8 cellular contexts compared by ENCODE assay signal in the genomic region with DNA sequence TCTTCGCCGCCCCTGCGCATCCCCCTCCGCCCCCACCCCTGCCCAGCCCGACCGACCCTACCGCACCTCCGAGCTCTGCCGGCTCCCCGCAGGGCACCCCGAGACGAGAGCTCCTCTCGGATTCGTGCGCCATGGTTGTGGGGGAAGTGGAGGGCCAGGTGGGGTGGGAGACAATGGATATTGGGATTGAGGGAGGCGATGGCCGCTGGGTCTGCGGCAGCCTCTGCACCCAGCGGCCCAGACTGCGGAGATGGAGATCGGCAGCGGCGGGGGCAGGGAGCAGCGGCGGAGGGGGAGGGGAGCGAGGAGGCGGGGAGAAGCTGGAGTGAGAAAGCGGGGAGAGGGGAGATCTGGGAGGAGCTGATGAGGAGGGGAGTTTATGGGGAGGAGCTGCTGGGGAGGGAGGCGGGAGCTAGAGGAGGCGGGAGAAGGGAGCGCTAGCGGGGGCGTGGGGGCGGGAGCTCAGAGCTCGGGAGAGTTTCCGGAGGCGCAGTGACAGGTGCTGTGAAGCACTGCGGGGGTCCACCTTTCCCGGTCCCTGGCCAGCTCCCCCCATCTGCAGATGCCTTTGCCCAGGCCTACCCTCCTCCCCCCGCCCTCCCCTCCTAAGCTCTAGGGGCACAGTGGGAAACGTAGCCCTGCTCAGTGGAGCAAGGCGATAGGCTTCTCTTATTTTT. TPM values are rescaled to one million over a fixed set of nuclear protein-coding genes. Genes with fewer than 3 reads are reported as not detected.
DNase-seq lines count a peak whose midpoint lies in the region; ATAC-seq and TF ChIP-seq lines count a peak whose summit lies in the region.

A gene (minus strand): TSS at position 352 of the 677 bp plus-strand sequence. CDS start 219 bp downstream, at position 133.

- no peaks in the 10 kb centered on the region for H3K36me3 Mint-ChIP-seq in activated CD8-positive, alpha-beta T cell treated with anti-CD3 and anti-CD28 coated beads for 36 hours (ENCODE audit: low read depth)

- H3K27me3 Mint-ChIP-seq in activated CD8-positive, alpha-beta T cell treated with anti-CD3 and anti-CD28 coated beads for 36 hours, result no peaks in the 10 kb centered on the region

- H3K4me3 ChIP-seq in lung, result peak within 1 kb of the TSS; percentile 59

- peak within 1 kb of the TSS; percentile 75 for H3K27ac Mint-ChIP-seq in activated CD8-positive, alpha-beta T cell treated with anti-CD3 and anti-CD28 coated beads for 36 hours

- peak; percentile 19 for DNase-seq in A172 (ENCODE audit: low spot score)
- DNase-seq in NCI-H2196 (lab: John Stamatoyannopoulos, UW; ENCODE audit: unreplicated experiment), result peak; percentile 87
- peak; percentile 83 for DNase-seq in activated CD8-positive, alpha-beta T cell treated with anti-CD3 and anti-CD28 coated beads for 36 hours
- peak; percentile 53 for DNase-seq in effector CD4-positive, alpha-beta T cell
- DNase-seq in lung (ENCODE audit: low spot score), result peak; percentile 77
- DNase-seq in stimulated activated CD4-positive, alpha-beta T cell treated with anti-CD3 and anti-CD28 coated beads, TNF-alpha, amount 100 ng/mL, for 24 hours (ENCODE audit: low read depth in 3 of 3), result peak; percentile 30 to 79 (median 49)
- no peak for DNase-seq in cortex of kidney (lab: John Stamatoyannopoulos, UW)

- peak within 1 kb of the TSS in 1 of 2 donors; percentile 11 for H3K27ac ChIP-seq in lung (ENCODE audit: low read depth in 1 of 2, low read length in 1 of 2)

- H3K4me1 ChIP-seq in lung (ENCODE audit: control insufficient read depth in 2 of 2, insufficient read depth in 2 of 2, low read length in 2 of 2), result peaks cover 0 to 2% of the 10 kb centered on the region in 2 donors

- H3K4me3 Mint-ChIP-seq in activated CD8-positive, alpha-beta T cell treated with anti-CD3 and anti-CD28 coated beads for 36 hours, result peak within 1 kb of the TSS; percentile 70

- no peaks in the 10 kb centered on the region for H3K9me3 Mint-ChIP-seq in activated CD8-positive, alpha-beta T cell treated with anti-CD3 and anti-CD28 coated beads for 36 hours

- 0 to 1% methylated on average over 38 to 42 of the region's 42 CpGs for WGBS in lung, 2 donors

- H3K27me3 ChIP-seq in lung (ENCODE audit: control insufficient read depth, insufficient read depth), result no peaks in the 10 kb centered on the region

- H3K9me3 ChIP-seq in lung (ENCODE audit: control insufficient read depth in 2 of 2, insufficient read depth in 1 of 2, low read length in 1 of 2), result no peaks in the 10 kb centered on the region

- H3K4me1 Mint-ChIP-seq in activated CD8-positive, alpha-beta T cell treated with anti-CD3 and anti-CD28 coated beads for 36 hours (ENCODE audit: low read depth), result peaks cover 16% of the 10 kb centered on the region

- H3K36me3 ChIP-seq in lung (ENCODE audit: control insufficient read depth in 2 of 2, insufficient read depth in 2 of 2, low read length in 2 of 2), result peaks cover 0 to 2% of the 10 kb centered on the region in 2 donors

- TF ChIP-seq CTCF in activated CD8-positive, alpha-beta T cell treated with anti-CD3 and anti-CD28 coated beads for 36 hours (IDR thresholded peaks at IDR 0.05), result no peak
- no peak for TF ChIP-seq CTCF in lung (IDR thresholded peaks at IDR 0.05; ENCODE audit: control extremely low read depth, extremely low read depth)

- POLR2A ChIA-PET in activated CD8-positive, alpha-beta T cell treated with anti-CD3 and anti-CD28 coated beads for 36 hours (lab: Charles Lee), result interaction anchor here (0.7 to 8.0 kb wide), 7 partner anchors 14 to 141 kb away, joined by 3 to 62 read pairs (median 3); a partner anchor contains a TSS

- intact Hi-C loops in activated CD8-positive, alpha-beta T cell treated with anti-CD3 and anti-CD28 coated beads for 36 hours (cut with micrococcal nuclease), result no loop called here

- ATAC-seq in GM19438 (IDR thresholded peaks at IDR 0.05; ENCODE audit: low read depth, unreplicated experiment), result peak; percentile 52
- ATAC-seq in activated CD8-positive, alpha-beta T cell treated with anti-CD3 and anti-CD28 coated beads for 36 hours, result peak; percentile 90
- peak; percentile 85 for ATAC-seq in lung (ENCODE audit: insufficient read depth, low FRiP score)

- CTCF ChIA-PET in activated CD8-positive, alpha-beta T cell treated with anti-CD3 and anti-CD28 coated beads for 36 hours (lab: Charles Lee), result interaction anchor here (0.6 to 6.8 kb wide), 9 partner anchors 15 to 1044 kb away, joined by 3 to 41 read pairs (median 4); a partner anchor contains a TSS

RNA-seq across cellular contexts. Expression of the gene that starts here (rescaled TPM):
- 2.9 and 4.0 TPM in 2 replicates for total RNA-seq in A172 (2014; rRNA removed; shearing (Covaris generic))
- 1 to 10 TPM; 2.9 to 3.5 TPM for total RNA-seq in activated CD8-positive, alpha-beta T cell treated with anti-CD3 and anti-CD28 coated beads for 36 hours
- 10 to 100 TPM in 1 of 2 donors, 1 to 10 TPM in 1; 10.0 to 10.2 TPM for total RNA-seq in lung
- polyA plus RNA-seq in lung, result 1 to 10 TPM; 2.9 to 6.1 TPM
